26 cellular contexts compared by ENCODE assay signal in genomic region chr3:140871022-140871421, GRCh38.
"Had no signal": no experiment of that assay in that cellular context is flagged by ENCODE, and none has a peak within 500 bp of the region (broad histone marks: within the 10 kb centered on the region; RNA-seq: fewer than 3 reads in every experiment).

No MANE protein-coding gene starts in this region.

- H3K36me3 ChIP-seq: stomach, suprapubic skin, thoracic aorta, thyroid gland, tibial artery, tibial nerve, transverse colon, upper lobe of left lung, upper lobe of right lung, uterus, vagina had no signal

- H3K4me1 ChIP-seq: stomach, suprapubic skin, testis, thyroid gland, tibial artery, tibial nerve, transverse colon, upper lobe of left lung, upper lobe of right lung, uterus, vagina had no signal

- H3K9me3 ChIP-seq: stomach, suprapubic skin, testis, thoracic aorta, thyroid gland, tibial artery, transverse colon, upper lobe of left lung, upper lobe of right lung, uterus, vagina had no signal

- H3K4me3 ChIP-seq: stomach, suprapubic skin, testis, thoracic aorta, thyroid gland, tibial artery, tibial nerve, transverse colon, upper lobe of left lung, upper lobe of right lung, uterus, vagina had no signal

- FAIRE-seq: urothelium cell line had no signal

- DNase-seq: stimulated activated CD4-positive, alpha-beta T cell treated with anti-CD3 and anti-CD28 coated beads, Interleukin-2, amount 100 ng/mL, for 48 hours; stimulated activated CD4-positive, alpha-beta T cell treated with anti-CD3 and anti-CD28 coated beads, Interleukin-4, amount 100 ng/mL, for 1 hour; stimulated activated CD4-positive, alpha-beta T cell treated with anti-CD3 and anti-CD28 coated beads, Interleukin-4, amount 100 ng/mL, for 24 hours; stimulated activated CD4-positive, alpha-beta T cell treated with anti-CD3 and anti-CD28 coated beads, Interleukin-4, amount 100 ng/mL, for 4 hours; stimulated activated CD8-positive, alpha-beta memory T cell treated with anti-CD3 and anti-CD28 coated beads, Interleukin-4, amount 100 ng/mL, for 48 hours; stimulated activated naive B cell treated with anti-CD40 and anti-IgM and Interleukin-4, amounts not matched to agents 10 μg/mL and 1 μg/mL and 100 μg/mL, for 72 hours; stimulated activated naive CD4-positive, alpha-beta T cell; stimulated activated naive CD4-positive, alpha-beta T cell treated with Interleukin-2 at 50 U/mL for 16 hours; stimulated activated naive CD8-positive, alpha-beta T cell treated with anti-CD3 and anti-CD28 coated beads, Interleukin-15, amount 100 ng/mL, for 72 hours; stimulated activated naive CD8-positive, alpha-beta T cell treated with anti-CD3 and anti-CD28 coated beads, Interleukin-15, Interleukin-2, amounts not matched to agents 100 U/mL and 50 U/mL, for 24 hours; stomach; substantia nigra; testis; thyroid gland; tibial artery; transverse colon; upper lobe of left lung; upper lobe of right lung; uterus had no signal

- H3K27me3 ChIP-seq: stomach, suprapubic skin, testis, thyroid gland, tibial artery, tibial nerve, transverse colon, upper lobe of left lung, upper lobe of right lung, uterus, vagina had no signal

- H3K27ac ChIP-seq: stomach, suprapubic skin, testis, thoracic aorta, thyroid gland, tibial artery, tibial nerve, transverse colon, upper lobe of left lung, upper lobe of right lung, uterus, vagina had no signal

- ATAC-seq: stimulated activated effector memory CD8-positive, alpha-beta T cell treated with anti-CD3 and anti-CD28 coated beads, Interleukin-12 subunit alpha, Interleukin-12 subunit beta, amount 100 ng/mL, for 72 hours; stimulated activated memory B cell treated with anti-CD40 and anti-IgM and Interleukin-4, amounts not matched to agents 10 μg/mL and 1 μg/mL and 100 μg/mL, for 72 hours; stimulated activated naive B cell treated with anti-CD40 and anti-IgM and Interleukin-4, amounts not matched to agents 10 μg/mL and 1 μg/mL and 100 μg/mL, for 72 hours; stimulated activated naive CD8-positive, alpha-beta T cell treated with anti-CD3 and anti-CD28 coated beads, Interleukin-15, amount 100 ng/mL, for 72 hours; stimulated activated naive CD8-positive, alpha-beta T cell treated with anti-CD3 and anti-CD28 coated beads, Interleukin-15, Interleukin-2, amounts not matched to agents 100 U/mL and 50 U/mL, for 24 hours; upper lobe of right lung had no signal
